In genomic region chr18:49234984-49235383, GRCh38 we compare ENCODE assay signal across 11 cellular contexts.
"Had no signal": no experiment of that assay in that cellular context is flagged by ENCODE, and none has a peak within 500 bp of the region (broad histone marks: within the 10 kb centered on the region; RNA-seq: fewer than 3 reads in every experiment).

No MANE protein-coding gene starts in this region.

- H3K9ac ChIP-seq: GM23248 had no signal

- H3K4me3 ChIP-seq: GM23248, GM23338, HAP-1 had no signal

- H3K4me2 ChIP-seq: GM23338 had no signal

- H2AFZ ChIP-seq: GM23248, GM23338 had no signal

- H3K36me3 ChIP-seq: HAP-1 had no signal

- H3K27ac ChIP-seq: GM23248 had no signal

- FAIRE-seq: H1, H54 had no signal

- ATAC-seq: GM23338, HCT116 had no signal

- H3K9me3 ChIP-seq: HAP-1 had no signal

- H3K4me1 ChIP-seq: HAP-1 had no signal

- DNase-seq: GM23248, GOT3, H7, H9, HCEC 1CT, HFFc6 had no signal
